Comparison of ENCODE assay signal across 15 cellular contexts in the genomic region with DNA sequence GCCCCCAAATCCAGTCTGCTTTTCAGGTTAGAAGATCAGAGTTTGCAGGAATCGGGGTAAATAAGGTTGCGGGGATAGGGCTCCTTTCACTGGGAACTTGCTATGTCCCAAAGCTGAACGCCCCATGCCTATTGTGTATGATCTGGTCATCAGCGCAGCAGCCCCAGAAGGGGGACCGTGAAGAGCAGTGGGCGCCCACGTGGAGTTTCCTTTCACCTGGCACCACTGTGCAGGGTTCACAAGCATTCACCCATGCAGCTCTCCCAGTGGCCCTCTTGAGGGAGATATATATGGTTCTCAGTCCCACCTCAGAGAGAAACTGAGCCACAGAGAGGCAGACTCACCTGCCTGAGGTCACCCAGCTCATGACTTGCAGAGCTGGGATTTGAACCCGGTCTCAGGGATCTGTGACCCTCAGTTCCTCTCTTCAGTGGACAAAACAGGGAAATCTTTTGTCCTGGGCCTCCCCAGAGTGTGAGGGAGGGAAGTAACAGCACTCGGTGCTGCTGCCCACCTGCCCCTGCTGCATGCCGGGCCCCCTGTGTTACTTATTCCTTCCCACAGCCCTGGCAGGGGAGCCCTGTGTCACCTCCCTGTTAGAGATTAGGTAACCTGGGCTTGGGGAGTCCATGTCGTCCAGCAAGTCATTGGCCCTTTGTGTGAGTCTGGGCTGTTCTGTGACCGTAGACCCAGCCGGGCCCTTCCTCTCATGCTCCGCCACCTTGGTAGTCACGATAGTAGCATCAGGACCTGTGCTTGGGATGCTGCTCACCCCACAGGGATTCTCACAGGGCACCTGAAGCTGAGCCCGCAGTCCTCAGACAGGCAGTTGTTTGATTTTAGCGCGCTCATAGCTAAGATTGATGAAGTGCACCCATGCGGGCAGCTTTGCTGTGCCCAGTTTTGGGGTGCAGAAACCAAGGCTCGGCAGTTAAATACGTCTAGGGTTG. TPM values are rescaled to one million over a fixed set of nuclear protein-coding genes. Genes with fewer than 3 reads are reported as not detected.
DNase-seq lines count a peak whose midpoint lies in the region; TF ChIP-seq lines count a peak whose summit lies in the region.
"Had no signal": no experiment of that assay in that cellular context is flagged by ENCODE, and none has a peak within 500 bp of the region (broad histone marks: within the 10 kb centered on the region; RNA-seq: fewer than 3 reads in every experiment).

No MANE protein-coding gene starts in this region.

- H3K27ac ChIP-seq in BLaER1 = peak overlapping the region; percentile 71; the same call in 1 of the 2 replicates
- peak overlapping the region; percentile 98 for H3K27ac ChIP-seq in HUES64 (ENCODE audit: low read depth, low read length)
- H3K27ac ChIP-seq in esophagus (ENCODE audit: low read depth in 2 of 2, low read length in 1 of 2) = peak overlapping the region; percentile 45 to 98
- H3K27ac ChIP-seq in parathyroid adenoma = peak overlapping the region; percentile 66
- H3K27ac ChIP-seq: cardiac muscle cell had no signal

- H4K20me1 ChIP-seq in BLaER1 = peaks cover 81% of the 10 kb centered on the region

- CTCF ChIA-PET in activated CD4-positive, alpha-beta memory T cell treated with anti-CD3 and anti-CD28 coated beads for 36 hours (lab: Charles Lee) = no interaction called here

- WGBS in HUES64 = 89% methylated on average over 21 of the region's 21 CpGs
- WGBS in esophagus, 2 donors = 82 to 87% methylated on average over 21 of the region's 21 CpGs

- H3K9ac ChIP-seq in BLaER1 (no peak overlapping the region; the same call in 1 of the 2 replicates), HUES64 (ENCODE audit: low read depth, low read length) (peak overlapping the region; percentile 71), parathyroid adenoma (no peak overlapping the region)

- no peak overlapping the region for H3K4me3 ChIP-seq in BLaER1
- no peak overlapping the region for H3K4me3 ChIP-seq in HUES64 (ENCODE audit: low read length)
- no peak overlapping the region for H3K4me3 ChIP-seq in esophagus (ENCODE audit: low read depth in 1 of 2, low read length in 2 of 2)
- H3K4me3 ChIP-seq in parathyroid adenoma (ENCODE audit: low read depth, low read length) = no peak overlapping the region
- H3K4me3 ChIP-seq: cardiac muscle cell had no signal

- no peaks in the 10 kb centered on the region for H3K9me3 Mint-ChIP-seq in activated CD4-positive, alpha-beta memory T cell treated with anti-CD3 and anti-CD28 coated beads for 36 hours
- H3K9me3 Mint-ChIP-seq: memory B cell had no signal

- no peaks in the 10 kb centered on the region for H3K9me3 ChIP-seq in BLaER1
- H3K9me3 ChIP-seq in HUES64 (ENCODE audit: insufficient read depth, low read depth, low read length) = no peaks in the 10 kb centered on the region
- no peaks in the 10 kb centered on the region for H3K9me3 ChIP-seq in esophagus (ENCODE audit: control insufficient read depth in 2 of 2, insufficient read depth in 1 of 2, low read depth in 1 of 2, low read length in 1 of 2)
- H3K9me3 ChIP-seq in parathyroid adenoma (ENCODE audit: control insufficient read depth, low read length) = no peaks in the 10 kb centered on the region

- no peak overlapping the region for H3K27ac Mint-ChIP-seq in activated CD4-positive, alpha-beta memory T cell treated with anti-CD3 and anti-CD28 coated beads for 36 hours
- H3K27ac Mint-ChIP-seq: memory B cell had no signal

- no peaks in the 10 kb centered on the region for H3K27me3 Mint-ChIP-seq in activated CD4-positive, alpha-beta memory T cell treated with anti-CD3 and anti-CD28 coated beads for 36 hours
- H3K27me3 Mint-ChIP-seq: memory B cell had no signal

- TF ChIP-seq CTCF in parathyroid adenoma (IDR thresholded peaks at IDR 0.05) = no peak

- POLR2A ChIA-PET in activated CD4-positive, alpha-beta memory T cell treated with anti-CD3 and anti-CD28 coated beads for 36 hours (lab: Charles Lee) = no interaction called here

- H3K79me2 ChIP-seq in parathyroid adenoma = peaks cover 8% of the 10 kb centered on the region

- H3K36me3 ChIP-seq in BLaER1 (peaks cover 91% of the 10 kb centered on the region), HUES64 (ENCODE audit: insufficient read depth, low read length) (peaks cover 52% of the 10 kb centered on the region), esophagus (ENCODE audit: control insufficient read depth in 2 of 2, insufficient read depth in 2 of 2, low read length in 1 of 2) (peaks cover 3 to 18% of the 10 kb centered on the region in 2 donors), parathyroid adenoma (ENCODE audit: control insufficient read depth, insufficient read depth, low read length) (no peaks in the 10 kb centered on the region)

- H3K4me2 ChIP-seq in BLaER1 = peak overlapping the region; percentile 51; the same call in 1 of the 2 replicates
- peak overlapping the region; percentile 33 for H3K4me2 ChIP-seq in parathyroid adenoma (ENCODE audit: low read length)

- H3K4me1 ChIP-seq in BLaER1 (peaks cover 59% of the 10 kb centered on the region), HUES64 (ENCODE audit: insufficient read depth, low read length) (peaks cover 30% of the 10 kb centered on the region), esophagus (ENCODE audit: control insufficient read depth in 2 of 2, insufficient read depth in 2 of 2, low read length in 1 of 2) (peaks cover 18 to 19% of the 10 kb centered on the region in 2 donors), parathyroid adenoma (peaks cover 11% of the 10 kb centered on the region)

- no peaks in the 10 kb centered on the region for H3K27me3 ChIP-seq in BLaER1
- H3K27me3 ChIP-seq in HUES64 (ENCODE audit: insufficient read depth, low read length) = no peaks in the 10 kb centered on the region
- no peaks in the 10 kb centered on the region for H3K27me3 ChIP-seq in esophagus (ENCODE audit: control insufficient read depth in 1 of 2, insufficient read depth in 2 of 2, low read length in 2 of 2)
- no peaks in the 10 kb centered on the region for H3K27me3 ChIP-seq in parathyroid adenoma (ENCODE audit: control insufficient read depth, insufficient read depth, low read length)
- H3K27me3 ChIP-seq: cardiac muscle cell had no signal

- no peak overlapping the region for H2AFZ ChIP-seq in parathyroid adenoma

- DNase-seq in NCI-H510A (lab: John Stamatoyannopoulos, UW) = no peak
- DNase-seq in RKO (ENCODE audit: low spot score) = no peak
- DNase-seq in activated CD4-positive, alpha-beta memory T cell treated with anti-CD3 and anti-CD28 coated beads for 36 hours = no peak
- DNase-seq in HCEC 1CT = no peak
- DNase-seq: activated gamma-delta T cell; stimulated activated CD4-positive, alpha-beta T cell treated with anti-CD3 and anti-CD28 coated beads, Interleukin-2, amount 100 ng/mL, for 48 hours; T-helper 2 cell had no signal

- no peak overlapping the region for H3K4me3 Mint-ChIP-seq in activated CD4-positive, alpha-beta memory T cell treated with anti-CD3 and anti-CD28 coated beads for 36 hours
- H3K4me3 Mint-ChIP-seq: memory B cell had no signal

- intact Hi-C loops in activated CD4-positive, alpha-beta memory T cell treated with anti-CD3 and anti-CD28 coated beads for 36 hours (cut with micrococcal nuclease) = no loop called here

- peaks cover 28% of the 10 kb centered on the region for H3K36me3 Mint-ChIP-seq in activated CD4-positive, alpha-beta memory T cell treated with anti-CD3 and anti-CD28 coated beads for 36 hours

- peaks cover 11% of the 10 kb centered on the region for H3K4me1 Mint-ChIP-seq in activated CD4-positive, alpha-beta memory T cell treated with anti-CD3 and anti-CD28 coated beads for 36 hours (ENCODE audit: low read depth)
- H3K4me1 Mint-ChIP-seq: memory B cell had no signal

RNA-seq across cellular contexts. Expression of a gene that starts 27.9 kb away (rescaled TPM):
- polyA plus RNA-seq in HUES64 (2013, experiment 1 of 2) = 87.6 TPM
- polyA plus RNA-seq in HUES64 (2013, experiment 2 of 2) = 76.6 TPM
- 10 to 100 TPM; 34.7 to 35.5 TPM for polyA plus RNA-seq in esophagus
- 10 to 100 TPM; 76.9 to 82.5 TPM for total RNA-seq in activated CD4-positive, alpha-beta memory T cell treated with anti-CD3 and anti-CD28 coated beads for 36 hours

RNA-seq across cellular contexts. Expression of a gene that starts 38.6 kb away (rescaled TPM):
- polyA plus RNA-seq in HUES64 (2013, experiment 1 of 2) = 13.7 TPM
- polyA plus RNA-seq in HUES64 (2013, experiment 2 of 2) = 14.9 TPM
- under 1 TPM; 0.28 to 0.31 TPM for polyA plus RNA-seq in esophagus
- total RNA-seq in activated CD4-positive, alpha-beta memory T cell treated with anti-CD3 and anti-CD28 coated beads for 36 hours = not detected
- total RNA-seq: H4, M059J had no signal

RNA-seq across cellular contexts. Expression of a gene that starts 53.9 kb away (rescaled TPM):
- polyA plus RNA-seq in HUES64 (2013, experiment 1 of 2) = 0.60 TPM
- 0.51 TPM for polyA plus RNA-seq in HUES64 (2013, experiment 2 of 2)
- polyA plus RNA-seq in esophagus = not detected
- total RNA-seq in activated CD4-positive, alpha-beta memory T cell treated with anti-CD3 and anti-CD28 coated beads for 36 hours = not detected
- total RNA-seq: H4, M059J had no signal
